7 cellular contexts compared by ENCODE assay signal in genomic region chr12:124608451-124608870, GRCh38. TPM values are rescaled to one million over a fixed set of nuclear protein-coding genes. Genes with fewer than 3 reads are reported as not detected.
DNase-seq lines count a peak whose midpoint lies in the region; ATAC-seq and TF ChIP-seq lines count a peak whose summit lies in the region.

No MANE protein-coding gene starts in this region.

- H3K9ac ChIP-seq in parathyroid adenoma: no peak overlapping the region

- H3K4me2 ChIP-seq in parathyroid adenoma (ENCODE audit: low read length): peak overlapping the region; percentile 45

- peaks cover 21% of the 10 kb centered on the region for H3K27me3 Mint-ChIP-seq in activated naive CD8-positive, alpha-beta T cell treated with anti-CD3 and anti-CD28 coated beads, Interleukin-2, amount 10 ng/mL, durations not matched to agents 7 days and 5 days

- H3K27ac Mint-ChIP-seq in activated naive CD8-positive, alpha-beta T cell treated with anti-CD3 and anti-CD28 coated beads, Interleukin-2, amount 10 ng/mL, durations not matched to agents 7 days and 5 days: peak overlapping the region; percentile 15

- H3K27me3 ChIP-seq in parathyroid adenoma (ENCODE audit: control insufficient read depth, insufficient read depth, low read length): no peaks in the 10 kb centered on the region

- no peaks in the 10 kb centered on the region for H3K9me3 ChIP-seq in parathyroid adenoma (ENCODE audit: control insufficient read depth, low read length)

- ATAC-seq in GM19395 (IDR thresholded peaks at IDR 0.05; ENCODE audit: unreplicated experiment) (peak; percentile 31), HG03439 (IDR thresholded peaks at IDR 0.05; ENCODE audit: unreplicated experiment) (peak; percentile 9), GM21423 (IDR thresholded peaks at IDR 0.05; ENCODE audit: unreplicated experiment) (no peak)
- no peak for ATAC-seq in activated naive CD8-positive, alpha-beta T cell treated with anti-CD3 and anti-CD28 coated beads, Interleukin-2, amount 10 ng/mL, durations not matched to agents 7 days and 5 days (ENCODE audit: low read depth)

- no peaks in the 10 kb centered on the region for H3K36me3 ChIP-seq in parathyroid adenoma (ENCODE audit: control insufficient read depth, insufficient read depth, low read length)

- H3K4me1 ChIP-seq in parathyroid adenoma: peaks cover 9% of the 10 kb centered on the region

- H3K4me3 Mint-ChIP-seq in activated naive CD8-positive, alpha-beta T cell treated with anti-CD3 and anti-CD28 coated beads, Interleukin-2, amount 10 ng/mL, durations not matched to agents 7 days and 5 days: peak overlapping the region; percentile 62

- no peak overlapping the region for H3K4me3 ChIP-seq in parathyroid adenoma (ENCODE audit: low read depth, low read length)

- TF ChIP-seq CTCF in parathyroid adenoma (IDR thresholded peaks at IDR 0.05): no peak

- no peaks in the 10 kb centered on the region for H3K36me3 Mint-ChIP-seq in activated naive CD8-positive, alpha-beta T cell treated with anti-CD3 and anti-CD28 coated beads, Interleukin-2, amount 10 ng/mL, durations not matched to agents 7 days and 5 days

- POLR2A ChIA-PET in activated naive CD8-positive, alpha-beta T cell treated with anti-CD3 and anti-CD28 coated beads, Interleukin-2, amount 10 ng/mL, durations not matched to agents 7 days and 5 days (lab: Charles Lee): no interaction called here

- H3K27ac ChIP-seq in parathyroid adenoma: peak overlapping the region; percentile 12

- H3K9me3 Mint-ChIP-seq in activated naive CD8-positive, alpha-beta T cell treated with anti-CD3 and anti-CD28 coated beads, Interleukin-2, amount 10 ng/mL, durations not matched to agents 7 days and 5 days: no peaks in the 10 kb centered on the region

- H3K4me1 Mint-ChIP-seq in activated naive CD8-positive, alpha-beta T cell treated with anti-CD3 and anti-CD28 coated beads, Interleukin-2, amount 10 ng/mL, durations not matched to agents 7 days and 5 days: peaks cover 20% of the 10 kb centered on the region

- peak overlapping the region; percentile 72 for H2AFZ ChIP-seq in parathyroid adenoma

- no peaks in the 10 kb centered on the region for H3K79me2 ChIP-seq in parathyroid adenoma

- DNase-seq in activated naive CD8-positive, alpha-beta T cell treated with anti-CD3 and anti-CD28 coated beads, Interleukin-2, amount 10 ng/mL, durations not matched to agents 7 days and 5 days: no peak
- DNase-seq in ecto neural progenitor cell (ENCODE audit: low spot score): no peak
- no peak for DNase-seq in effector CD8-positive, alpha-beta T cell (lab: John Stamatoyannopoulos, UW)

RNA-seq across cellular contexts. Expression of gene NCOR2, which starts 41.0 kb away (rescaled TPM):
- 100 to 1,000 TPM in 1 of 2 experiments, 10 to 100 TPM in 1; 95.7 to 107 TPM for total RNA-seq in activated naive CD8-positive, alpha-beta T cell treated with anti-CD3 and anti-CD28 coated beads, Interleukin-2, amount 10 ng/mL, durations not matched to agents 7 days and 5 days

Comparison
In these comparisons a context has a peak if more than half of its experiments do, and no peak if none do; other contexts are left out.
1. ATAC-seq: peak in GM19395 (single experiment) and HG03439 (single experiment); none in activated naive CD8-positive, alpha-beta T cell treated with anti-CD3 and anti-CD28 coated beads, Interleukin-2, amount 10 ng/mL, durations not matched to agents 7 days and 5 days (single experiment) and GM21423 (single experiment).